Comparison of ENCODE assay signal across 8 cellular contexts in genomic region chr12:26298785-26299621, GRCh38.
A peak's percentile ranks its signal among the peaks of the same experiment; 100 is the strongest.
DNase-seq lines count a peak whose midpoint lies in the region; ATAC-seq and FAIRE-seq lines count a peak whose summit lies in the region.

No MANE protein-coding gene starts in this region.

- H3K36me3 ChIP-seq in BLaER1 (no peaks in the 10 kb centered on the region), mucosa of stomach (ENCODE audit: control insufficient read depth, insufficient read depth, low read length) (no peaks in the 10 kb centered on the region)
- H3K36me3 ChIP-seq in effector memory CD4-positive, alpha-beta T cell (ENCODE audit: control insufficient read depth, insufficient read depth, low read length) = no peaks in the 10 kb centered on the region

- no peak overlapping the region for H3K4me3 ChIP-seq in BLaER1
- H3K4me3 ChIP-seq in effector memory CD4-positive, alpha-beta T cell (ENCODE audit: insufficient read depth, low read depth, low read length, poor library complexity, severe bottlenecking) = peak overlapping the region; percentile 12
- no peak overlapping the region for H3K4me3 ChIP-seq in mucosa of stomach (ENCODE audit: low read length)

- peak; percentile 99 for ATAC-seq in HG03103 (IDR thresholded peaks at IDR 0.05; ENCODE audit: low read depth, unreplicated experiment)

- H4K20me1 ChIP-seq in BLaER1 = no peaks in the 10 kb centered on the region

- DNase-seq in GM19239 (ENCODE audit: insufficient read length, low spot score) (peak; percentile 70), RPMI7951 (ENCODE audit: low read depth) (peak; percentile 87)
- DNase-seq in effector memory CD4-positive, alpha-beta T cell = no peak
- no peak for DNase-seq in activated effector memory CD4-positive, alpha-beta T cell treated with anti-CD3 and anti-CD28 coated beads, Interleukin-2, amount 50 U/mL, for 16 hours
- no peak for DNase-seq in activated CD8-positive, alpha-beta memory T cell treated with anti-CD3 and anti-CD28 coated beads for 24 hours

- peak overlapping the region; percentile 64 for H3K4me2 ChIP-seq in BLaER1

- H3K9ac ChIP-seq in BLaER1 = peak overlapping the region; percentile 25; the same call in 1 of the 2 replicates
- H3K9ac ChIP-seq in mucosa of stomach (ENCODE audit: low read length) = peak overlapping the region; percentile 42

- H3K4me1 ChIP-seq in BLaER1 = peaks cover 12% of the 10 kb centered on the region
- peaks cover 5% of the 10 kb centered on the region for H3K4me1 ChIP-seq in effector memory CD4-positive, alpha-beta T cell (ENCODE audit: control insufficient read depth, insufficient read depth, low read length, poor library complexity, severe bottlenecking)
- H3K4me1 ChIP-seq in mucosa of stomach (ENCODE audit: control insufficient read depth, insufficient read depth, low read length) = no peaks in the 10 kb centered on the region

- 0 out of 2 replicates have a peak overlapping the region, but pooled peaks have one; percentile 11 for H3K27ac ChIP-seq in BLaER1
- H3K27ac ChIP-seq in effector memory CD4-positive, alpha-beta T cell (ENCODE audit: insufficient read depth, low read length, poor library complexity, severe bottlenecking) = no peak overlapping the region

- peak; percentile 98 for FAIRE-seq in GM19239 (lab: Jason Lieb, UNC)

- H3K9me3 ChIP-seq in BLaER1 = no peaks in the 10 kb centered on the region
- H3K9me3 ChIP-seq in effector memory CD4-positive, alpha-beta T cell (ENCODE audit: control insufficient read depth, low read length) = no peaks in the 10 kb centered on the region
- H3K9me3 ChIP-seq in mucosa of stomach (ENCODE audit: control insufficient read depth, low read length) = no peaks in the 10 kb centered on the region

- H3K27me3 ChIP-seq in BLaER1 = no peaks in the 10 kb centered on the region
- H3K27me3 ChIP-seq in effector memory CD4-positive, alpha-beta T cell (replicated peaks; ENCODE audit: control insufficient read depth, insufficient read depth, low read length, poor library complexity, severe bottlenecking) = no peaks in the 10 kb centered on the region
- no peaks in the 10 kb centered on the region for H3K27me3 ChIP-seq in mucosa of stomach (ENCODE audit: control insufficient read depth, insufficient read depth, low read length)

Comparison
In these comparisons a context has a peak if more than half of its experiments do, and no peak if none do; other contexts are left out.
1. DNase-seq: peak in GM19239 (single experiment) and RPMI7951 (single experiment); none in effector memory CD4-positive, alpha-beta T cell (0 of 3), activated effector memory CD4-positive, alpha-beta T cell treated with anti-CD3 and anti-CD28 coated beads, Interleukin-2, amount 50 U/mL, for 16 hours (single experiment) and activated CD8-positive, alpha-beta memory T cell treated with anti-CD3 and anti-CD28 coated beads for 24 hours (single experiment).